Comparison of ENCODE assay signal across 28 cellular contexts in genomic region chr2:175310813-175311504, GRCh38.
"Had no signal": no experiment of that assay in that cellular context is flagged by ENCODE, and none has a peak within 500 bp of the region (broad histone marks: within the 10 kb centered on the region; RNA-seq: fewer than 3 reads in every experiment).

No MANE protein-coding gene starts in this region.

- H3K4me1 Mint-ChIP-seq: naive thymus-derived CD4-positive, alpha-beta T cell; nephron; neural progenitor cell had no signal

- H3K36me3 Mint-ChIP-seq: naive thymus-derived CD4-positive, alpha-beta T cell; neural progenitor cell had no signal

- H3K9me3 ChIP-seq: esophagus squamous epithelium, heart right ventricle, left lung, thyroid gland, vagina had no signal

- ATAC-seq: effector memory CD8-positive, alpha-beta T cell; heart right ventricle; left lung; naive thymus-derived CD4-positive, alpha-beta T cell; sciatic nerve; stimulated activated naive CD8-positive, alpha-beta T cell treated with anti-CD3 and anti-CD28 coated beads, Interleukin-15, amount 100 ng/mL, for 72 hours had no signal

- H3K9me3 Mint-ChIP-seq: effector memory CD8-positive, alpha-beta T cell; naive thymus-derived CD4-positive, alpha-beta T cell; nephron; neural progenitor cell; stimulated activated naive CD8-positive, alpha-beta T cell treated with anti-CD3 and anti-CD28 coated beads, Interleukin-15, amount 100 ng/mL, for 72 hours had no signal

- H3K4me3 ChIP-seq: esophagus squamous epithelium, heart right ventricle, left lung, neural progenitor cell, smooth muscle cell, thyroid gland, vagina had no signal

- H3K27me3 ChIP-seq: esophagus squamous epithelium, neural progenitor cell, thyroid gland, vagina had no signal

- H3K4me1 ChIP-seq: esophagus squamous epithelium, left lung, parathyroid adenoma, thyroid gland, vagina had no signal

- H3K27ac Mint-ChIP-seq: effector memory CD8-positive, alpha-beta T cell; naive thymus-derived CD4-positive, alpha-beta T cell; nephron; neural progenitor cell; progenitor cell of endocrine pancreas; stimulated activated naive CD8-positive, alpha-beta T cell treated with anti-CD3 and anti-CD28 coated beads, Interleukin-15, amount 100 ng/mL, for 72 hours had no signal

- H2AFZ ChIP-seq: neural progenitor cell, parathyroid adenoma had no signal

- H3K27ac ChIP-seq: esophagus squamous epithelium, heart right ventricle, left lung, neural progenitor cell, parathyroid adenoma, thyroid gland, vagina had no signal

- DNase-seq: dermis blood vessel endothelial cell; effector memory CD8-positive, alpha-beta T cell; erythroblast; esophagus squamous epithelium; foreskin melanocyte; glutamatergic neuron; heart right ventricle; hippocampal formation; left cardiac atrium; left lung; mesendoderm; midbrain; naive thymus-derived CD4-positive, alpha-beta T cell; stimulated activated CD4-positive, alpha-beta T cell treated with anti-CD3 and anti-CD28 coated beads, Interleukin-12 subunit alpha, Interleukin-12 subunit beta, amount 100 ng/mL, for 4 hours; stimulated activated CD4-positive, alpha-beta T cell treated with anti-CD3 and anti-CD28 coated beads, Interleukin-1b, Interleukin-23, amount 100 ng/mL, for 48 hours; stimulated activated CD4-positive, alpha-beta T cell treated with anti-CD3 and anti-CD28 coated beads, Interleukin-4, amount 100 ng/mL, for 1 hour; stimulated activated CD8-positive, alpha-beta memory T cell treated with anti-CD3 and anti-CD28 coated beads, Interleukin-4, amount 100 ng/mL, for 48 hours; stimulated activated naive CD4-positive, alpha-beta T cell; stimulated activated naive CD8-positive, alpha-beta T cell treated with anti-CD3 and anti-CD28 coated beads, Interleukin-15, amount 100 ng/mL, for 72 hours; thyroid gland; trophoblast cell had no signal

- H3K4me2 ChIP-seq: neural progenitor cell, smooth muscle cell had no signal

- H3K9ac ChIP-seq: neural progenitor cell, parathyroid adenoma had no signal

- H3K4me3 Mint-ChIP-seq: effector memory CD8-positive, alpha-beta T cell; naive thymus-derived CD4-positive, alpha-beta T cell; nephron; neural progenitor cell; stimulated activated naive CD8-positive, alpha-beta T cell treated with anti-CD3 and anti-CD28 coated beads, Interleukin-15, amount 100 ng/mL, for 72 hours had no signal

- H3K36me3 ChIP-seq: esophagus squamous epithelium, heart right ventricle, left lung, neural progenitor cell, thyroid gland, vagina had no signal

- H3K79me2 ChIP-seq: parathyroid adenoma had no signal
